In the genomic region with DNA sequence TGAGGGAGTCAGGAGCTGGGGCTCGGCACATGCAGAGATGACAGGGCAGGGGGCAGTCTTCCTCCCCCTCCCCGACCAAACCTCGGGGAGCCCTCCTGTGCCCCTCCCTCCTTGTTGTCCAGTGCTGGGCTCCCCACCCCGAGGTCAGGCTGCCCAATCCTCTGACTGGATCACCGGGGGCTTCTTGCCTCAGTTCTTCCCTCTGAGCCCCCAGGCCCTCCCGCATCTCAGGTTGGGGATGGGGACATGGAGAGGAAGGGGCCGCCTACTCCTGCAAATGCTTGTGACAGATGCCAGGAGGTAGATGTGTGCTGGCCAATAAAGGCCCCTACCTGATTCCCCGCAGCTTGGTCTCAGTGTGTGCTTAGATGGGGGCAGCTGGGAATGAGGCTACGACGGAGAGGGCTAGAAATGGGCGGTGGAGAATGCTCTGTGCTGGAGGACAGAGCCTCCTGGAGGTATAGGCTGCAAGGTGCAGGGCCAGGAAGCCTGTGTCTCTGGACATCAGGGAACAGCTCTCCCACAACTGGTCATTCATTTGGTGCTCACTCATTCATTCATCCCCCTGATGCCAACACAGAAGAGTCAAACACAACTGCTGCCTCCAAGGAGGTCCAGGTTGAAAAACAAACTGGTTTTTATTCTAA, we compare ENCODE assay signal across 19 cellular contexts. TPM values are rescaled to one million over a fixed set of nuclear protein-coding genes. Genes with fewer than 3 reads are reported as not detected.
DNase-seq lines count a peak whose midpoint lies in the region; ATAC-seq, FAIRE-seq and TF ChIP-seq lines count a peak whose summit lies in the region.
"Had no signal": no experiment of that assay in that cellular context is flagged by ENCODE, and none has a peak within 500 bp of the region (broad histone marks: within the 10 kb centered on the region; RNA-seq: fewer than 3 reads in every experiment).

No MANE protein-coding gene starts in this region.

- DNase-seq in GM10266 (ENCODE audit: extremely low spot score), result peak; percentile 7
- no peak for DNase-seq in bronchial epithelial cell (ENCODE audit: low read depth)
- no peak for DNase-seq in neural crest cell (ENCODE audit: low read depth, low spot score)
- DNase-seq in NCI-H1436 (lab: John Stamatoyannopoulos, UW), result no peak
- DNase-seq in AG08395 (ENCODE audit: low spot score), result no peak
- DNase-seq: activated CD4-positive, CD25-positive, alpha-beta regulatory T cell; activated naive CD8-positive, alpha-beta T cell treated with anti-CD3 and anti-CD28 coated beads for 36 hours; CD4-positive, CD25-positive, alpha-beta regulatory T cell; GF-D8; heart right ventricle; left colon; NCI-H2081; NK-92 treated with Interleukin-12 subunit alpha and Interleukin-12 subunit beta, amount 100 ng/mL, for 24 hours; stimulated activated CD4-positive, alpha-beta T cell treated with anti-CD3 and anti-CD28 coated beads, Interleukin-1b, Interleukin-23, amount 100 ng/mL, for 48 hours had no signal

- H3K4me3 Mint-ChIP-seq in neural crest cell, result peak overlapping the region; percentile 31
- H3K4me3 Mint-ChIP-seq: activated naive CD8-positive, alpha-beta T cell treated with anti-CD3 and anti-CD28 coated beads for 36 hours; CD4-positive, CD25-positive, alpha-beta regulatory T cell; central memory CD8-positive, alpha-beta T cell had no signal

- 0 out of 2 replicates have a peak, but pooled peaks cover 3% of the 10 kb centered on the region for H3F3A ChIP-seq in Loucy (ENCODE audit: low read depth)

- H3K9me3 Mint-ChIP-seq in neural crest cell, result no peaks in the 10 kb centered on the region
- H3K9me3 Mint-ChIP-seq: activated naive CD8-positive, alpha-beta T cell treated with anti-CD3 and anti-CD28 coated beads for 36 hours; CD4-positive, CD25-positive, alpha-beta regulatory T cell; central memory CD8-positive, alpha-beta T cell had no signal

- H3K4me1 Mint-ChIP-seq in neural crest cell, result no peaks in the 10 kb centered on the region
- H3K4me1 Mint-ChIP-seq: central memory CD8-positive, alpha-beta T cell had no signal

- H3K27ac Mint-ChIP-seq in neural crest cell (ENCODE audit: unreplicated experiment), result no peak overlapping the region
- H3K27ac Mint-ChIP-seq: activated naive CD8-positive, alpha-beta T cell treated with anti-CD3 and anti-CD28 coated beads for 36 hours; CD4-positive, CD25-positive, alpha-beta regulatory T cell had no signal

- H4K20me1 ChIP-seq in Loucy (ENCODE audit: insufficient read depth, low read length, poor library complexity, severe bottlenecking), result no peaks in the 10 kb centered on the region

- no peaks in the 10 kb centered on the region for H3K9me3 ChIP-seq in Loucy (ENCODE audit: insufficient read depth, low read depth, low read length)
- H3K9me3 ChIP-seq: heart right ventricle, tibial nerve had no signal

- H3K9me2 ChIP-seq in Loucy (replicated peaks; ENCODE audit: low read depth, low read length), result no peaks in the 10 kb centered on the region

- H3K79me2 ChIP-seq in Loucy (ENCODE audit: insufficient read depth, low read length), result no peaks in the 10 kb centered on the region; the same call in 1 of the 2 replicates

- H3K4me2 ChIP-seq in Loucy (ENCODE audit: low read depth, low read length, poor library complexity, severe bottlenecking), result no peak overlapping the region

- no peak for TF ChIP-seq CTCF in GM10266 (IDR thresholded peaks at IDR 0.05; ENCODE audit: control insufficient read depth, insufficient read depth, low read depth, missing control alignments)
- peak; percentile 27; the same call in 1 of the 2 replicates for TF ChIP-seq CTCF in Loucy (conservative IDR thresholded peaks at IDR 0.05; ENCODE audit: low read length)
- TF ChIP-seq CTCF in bronchial epithelial cell (IDR thresholded peaks at IDR 0.05; ENCODE audit: insufficient read depth, low read length, severe bottlenecking), result peak; percentile 9
- no peak for TF ChIP-seq CTCF in neural crest cell (conservative IDR thresholded peaks at IDR 0.05)

- H3K9ac ChIP-seq in Loucy (ENCODE audit: low read depth, low read length, poor library complexity, severe bottlenecking), result no peak overlapping the region

- H3K27me3 ChIP-seq in Loucy (ENCODE audit: insufficient read depth, low read length, poor library complexity, severe bottlenecking) (no peaks in the 10 kb centered on the region), bronchial epithelial cell (ENCODE audit: control insufficient read depth, insufficient read depth, low read length) (no peaks in the 10 kb centered on the region)
- H3K27me3 ChIP-seq: heart right ventricle, tibial nerve had no signal

- H3K4me3 ChIP-seq in Loucy (ENCODE audit: low read length, poor library complexity, severe bottlenecking), result no peak overlapping the region
- H3K4me3 ChIP-seq in bronchial epithelial cell (ENCODE audit: low read depth, low read length), result no peak overlapping the region
- H3K4me3 ChIP-seq: heart right ventricle, tibial nerve had no signal

- ATAC-seq in GM19023 (IDR thresholded peaks at IDR 0.05; ENCODE audit: unreplicated experiment), result no peak

- H3K36me3 ChIP-seq in Loucy (ENCODE audit: insufficient read depth, low read length) (peaks cover 62% of the 10 kb centered on the region; the same call in 1 of the 2 replicates), bronchial epithelial cell (ENCODE audit: control insufficient read depth, insufficient read depth, low read length) (peaks cover 7% of the 10 kb centered on the region)

- no peaks in the 10 kb centered on the region for H3K36me3 Mint-ChIP-seq in neural crest cell (ENCODE audit: low read depth)
- H3K36me3 Mint-ChIP-seq: CD4-positive, CD25-positive, alpha-beta regulatory T cell had no signal

- H3K27me3 Mint-ChIP-seq in neural crest cell (ENCODE audit: low read depth), result no peaks in the 10 kb centered on the region
- H3K27me3 Mint-ChIP-seq: activated naive CD8-positive, alpha-beta T cell treated with anti-CD3 and anti-CD28 coated beads for 36 hours; CD4-positive, CD25-positive, alpha-beta regulatory T cell; central memory CD8-positive, alpha-beta T cell had no signal

- no peak overlapping the region for H2AFZ ChIP-seq in Loucy (ENCODE audit: low read length)

- H3K4me1 ChIP-seq in Loucy (ENCODE audit: insufficient read depth, low read length, poor library complexity, severe bottlenecking), result no peaks in the 10 kb centered on the region
- H3K4me1 ChIP-seq: heart right ventricle, tibial nerve had no signal

- FAIRE-seq in bronchial epithelial cell (lab: Jason Lieb, UNC), result peak; percentile 28
- FAIRE-seq: H54 had no signal

RNA-seq across cellular contexts. Expression of gene RHBDD3, which starts 8.4 kb away (rescaled TPM):
- 21.6 and 25.0 TPM in 2 replicates for total RNA-seq in bronchial epithelial cell
- 64.9 and 65.6 TPM in 2 replicates for total RNA-seq in neural crest cell

RNA-seq across cellular contexts. Expression of gene EWSR1, which starts 8.7 kb away (rescaled TPM):
- 87.1 and 163 TPM in 2 replicates for total RNA-seq in bronchial epithelial cell
- total RNA-seq in neural crest cell, result 483 and 497 TPM in 2 replicates

RNA-seq across cellular contexts. Expression of gene GAS2L1, which starts 47.1 kb away (rescaled TPM):
- total RNA-seq in bronchial epithelial cell (4.1 and 5.3 TPM in 2 replicates), neural crest cell (7.8 and 8.9 TPM in 2 replicates)

RNA-seq across cellular contexts. Expression of gene EMID1, which starts 53.7 kb away (rescaled TPM):
- total RNA-seq in bronchial epithelial cell (not detected in 2 replicates), neural crest cell (9.0 and 10.4 TPM in 2 replicates)
- total RNA-seq: activated naive CD8-positive, alpha-beta T cell treated with anti-CD3 and anti-CD28 coated beads for 36 hours had no signal

RNA-seq across cellular contexts. Expression of gene RASL10A, which starts 56.1 kb away (rescaled TPM):
- total RNA-seq in bronchial epithelial cell (not detected in 2 replicates), neural crest cell (0.27 and 0.63 TPM in 2 replicates)
- total RNA-seq: CD4-positive, CD25-positive, alpha-beta regulatory T cell had no signal

Comparison
In these comparisons a context has a peak if more than half of its experiments do, and no peak if none do; other contexts are left out.
1. CTCF ChIP-seq: peak in Loucy (single experiment) and bronchial epithelial cell (single experiment); none in GM10266 (single experiment) and neural crest cell (single experiment).